1 cellular context compared by ENCODE assay signal in the genomic region with DNA sequence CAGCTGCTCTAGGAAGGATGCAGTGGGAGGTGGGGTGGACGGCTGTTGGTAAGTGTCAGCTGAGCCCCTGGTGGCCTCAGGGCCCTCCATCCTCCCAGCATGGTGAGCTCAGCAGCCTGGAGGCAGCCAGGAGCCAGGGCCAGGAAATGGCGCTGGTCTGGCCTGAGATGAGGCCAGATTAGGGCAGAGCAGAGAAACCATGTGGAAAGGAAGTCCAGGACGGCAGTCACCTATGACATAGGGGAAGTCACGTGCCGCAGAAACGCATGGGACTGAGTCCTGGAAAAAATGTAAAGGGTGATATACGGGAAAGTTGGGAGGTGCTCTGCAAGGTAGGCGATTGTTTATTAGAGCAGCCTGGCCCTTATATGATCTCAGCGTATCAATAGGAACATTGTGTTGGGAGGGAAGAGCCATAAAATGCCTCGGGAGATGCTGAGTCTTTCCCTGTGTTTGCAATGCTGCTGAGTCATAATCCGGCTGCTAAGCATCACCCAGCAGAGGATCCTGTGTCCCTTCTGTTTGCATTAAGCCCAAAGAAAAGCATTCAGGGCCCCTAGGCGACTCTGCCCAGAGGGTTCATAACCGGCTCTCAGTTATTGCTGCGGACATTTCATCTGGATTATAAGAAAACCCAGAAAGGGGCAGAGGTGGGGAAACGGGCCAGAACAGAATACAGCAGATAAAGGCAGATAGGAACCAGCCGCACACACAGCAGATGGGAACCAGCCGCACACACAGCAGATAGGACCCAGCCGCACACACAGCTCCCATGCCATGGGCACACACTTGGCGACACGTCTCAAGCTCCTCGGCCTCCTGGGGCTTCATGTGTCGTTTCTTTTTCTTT.
A peak's percentile ranks its signal among the peaks of the same experiment; 100 is the strongest.
TF ChIP-seq lines count a peak whose summit lies in the region.

No MANE protein-coding gene starts in this region.

TF ChIP-seq in HepG2, 621 proteins besides CTCF, POLR2A, EP300 and RAD21 (continued from another document):
- TF ChIP-seq, protein P1, sequence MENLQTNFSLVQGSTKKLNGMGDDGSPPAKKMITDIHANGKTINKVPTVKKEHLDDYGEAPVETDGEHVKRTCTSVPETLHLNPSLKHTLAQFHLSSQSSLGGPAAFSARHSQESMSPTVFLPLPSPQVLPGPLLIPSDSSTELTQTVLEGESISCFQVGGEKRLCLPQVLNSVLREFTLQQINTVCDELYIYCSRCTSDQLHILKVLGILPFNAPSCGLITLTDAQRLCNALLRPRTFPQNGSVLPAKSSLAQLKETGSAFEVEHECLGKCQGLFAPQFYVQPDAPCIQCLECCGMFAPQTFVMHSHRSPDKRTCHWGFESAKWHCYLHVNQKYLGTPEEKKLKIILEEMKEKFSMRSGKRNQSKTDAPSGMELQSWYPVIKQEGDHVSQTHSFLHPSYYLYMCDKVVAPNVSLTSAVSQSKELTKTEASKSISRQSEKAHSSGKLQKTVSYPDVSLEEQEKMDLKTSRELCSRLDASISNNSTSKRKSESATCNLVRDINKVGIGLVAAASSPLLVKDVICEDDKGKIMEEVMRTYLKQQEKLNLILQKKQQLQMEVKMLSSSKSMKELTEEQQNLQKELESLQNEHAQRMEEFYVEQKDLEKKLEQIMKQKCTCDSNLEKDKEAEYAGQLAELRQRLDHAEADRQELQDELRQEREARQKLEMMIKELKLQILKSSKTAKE (CRISPR knock-in tag; IDR thresholded peaks at IDR 0.05; ENCODE audit: borderline replicate concordance) = no peak
- TF ChIP-seq ZNF12 (CRISPR knock-in tag; IDR thresholded peaks at IDR 0.05) (no peak), YY1 (IDR thresholded peaks at IDR 0.05; ENCODE audit: insufficient read depth, insufficient replicate concordance, low read depth, low read length) (no peak), RXRB (CRISPR knock-in tag; IDR thresholded peaks at IDR 0.05; ENCODE audit: borderline replicate concordance) (peak; percentile 41; the same call in 1 of the 2 replicates), CREM (IDR thresholded peaks at IDR 0.05) (0 out of 2 replicates have a peak, but pooled peaks have one; percentile 24), CREM (CRISPR knock-in tag; IDR thresholded peaks at IDR 0.05) (no peak), RBFOX2 (IDR thresholded peaks at IDR 0.05; ENCODE audit: low read depth, low read length) (no peak), FOSL1 (CRISPR knock-in tag; IDR thresholded peaks at IDR 0.05; ENCODE audit: borderline replicate concordance) (peak; percentile 82; the same call in 1 of the 2 replicates), XRCC5 (optimal IDR thresholded peaks at IDR 0.05; ENCODE audit: low read length) (peak; percentile 47), DMAP1 (CRISPR knock-in tag; IDR thresholded peaks at IDR 0.05) (no peak), PRMT3 (CRISPR knock-in tag; IDR thresholded peaks at IDR 0.05; ENCODE audit: borderline replicate concordance, low read depth) (no peak), SOX5 (CRISPR knock-in tag; IDR thresholded peaks at IDR 0.05; ENCODE audit: borderline replicate concordance) (peak; percentile 43; the same call in 1 of the 2 replicates), HMG20B (CRISPR knock-in tag; conservative IDR thresholded peaks at IDR 0.05) (no peak), ZNF816 (CRISPR knock-in tag; IDR thresholded peaks at IDR 0.05; ENCODE audit: borderline replicate concordance) (no peak), HNRNPH1 (optimal IDR thresholded peaks at IDR 0.05; ENCODE audit: low read depth, low read length) (no peak), CCAR2 (optimal IDR thresholded peaks at IDR 0.05; ENCODE audit: low read depth, low read length) (no peak), ISX (CRISPR knock-in tag; conservative IDR thresholded peaks at IDR 0.05) (no peak), SRSF1 (optimal IDR thresholded peaks at IDR 0.05; ENCODE audit: low read depth, low read length) (no peak), ZKSCAN8 (CRISPR knock-in tag; IDR thresholded peaks at IDR 0.05; ENCODE audit: borderline replicate concordance) (no peak), HES4 (CRISPR knock-in tag; IDR thresholded peaks at IDR 0.05; ENCODE audit: borderline replicate concordance) (no peak)
- TF ChIP-seq, protein P2, sequence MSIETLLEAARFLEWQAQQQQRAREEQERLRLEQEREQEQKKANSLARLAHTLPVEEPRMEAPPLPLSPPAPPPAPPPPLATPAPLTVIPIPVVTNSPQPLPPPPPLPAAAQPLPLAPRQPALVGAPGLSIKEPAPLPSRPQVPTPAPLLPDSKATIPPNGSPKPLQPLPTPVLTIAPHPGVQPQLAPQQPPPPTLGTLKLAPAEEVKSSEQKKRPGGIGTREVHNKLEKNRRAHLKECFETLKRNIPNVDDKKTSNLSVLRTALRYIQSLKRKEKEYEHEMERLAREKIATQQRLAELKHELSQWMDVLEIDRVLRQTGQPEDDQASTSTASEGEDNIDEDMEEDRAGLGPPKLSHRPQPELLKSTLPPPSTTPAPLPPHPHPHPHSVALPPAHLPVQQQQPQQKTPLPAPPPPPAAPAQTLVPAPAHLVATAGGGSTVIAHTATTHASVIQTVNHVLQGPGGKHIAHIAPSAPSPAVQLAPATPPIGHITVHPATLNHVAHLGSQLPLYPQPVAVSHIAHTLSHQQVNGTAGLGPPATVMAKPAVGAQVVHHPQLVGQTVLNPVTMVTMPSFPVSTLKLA (IDR thresholded peaks at IDR 0.05) = peak; percentile 56
- TF ChIP-seq, protein P3, sequence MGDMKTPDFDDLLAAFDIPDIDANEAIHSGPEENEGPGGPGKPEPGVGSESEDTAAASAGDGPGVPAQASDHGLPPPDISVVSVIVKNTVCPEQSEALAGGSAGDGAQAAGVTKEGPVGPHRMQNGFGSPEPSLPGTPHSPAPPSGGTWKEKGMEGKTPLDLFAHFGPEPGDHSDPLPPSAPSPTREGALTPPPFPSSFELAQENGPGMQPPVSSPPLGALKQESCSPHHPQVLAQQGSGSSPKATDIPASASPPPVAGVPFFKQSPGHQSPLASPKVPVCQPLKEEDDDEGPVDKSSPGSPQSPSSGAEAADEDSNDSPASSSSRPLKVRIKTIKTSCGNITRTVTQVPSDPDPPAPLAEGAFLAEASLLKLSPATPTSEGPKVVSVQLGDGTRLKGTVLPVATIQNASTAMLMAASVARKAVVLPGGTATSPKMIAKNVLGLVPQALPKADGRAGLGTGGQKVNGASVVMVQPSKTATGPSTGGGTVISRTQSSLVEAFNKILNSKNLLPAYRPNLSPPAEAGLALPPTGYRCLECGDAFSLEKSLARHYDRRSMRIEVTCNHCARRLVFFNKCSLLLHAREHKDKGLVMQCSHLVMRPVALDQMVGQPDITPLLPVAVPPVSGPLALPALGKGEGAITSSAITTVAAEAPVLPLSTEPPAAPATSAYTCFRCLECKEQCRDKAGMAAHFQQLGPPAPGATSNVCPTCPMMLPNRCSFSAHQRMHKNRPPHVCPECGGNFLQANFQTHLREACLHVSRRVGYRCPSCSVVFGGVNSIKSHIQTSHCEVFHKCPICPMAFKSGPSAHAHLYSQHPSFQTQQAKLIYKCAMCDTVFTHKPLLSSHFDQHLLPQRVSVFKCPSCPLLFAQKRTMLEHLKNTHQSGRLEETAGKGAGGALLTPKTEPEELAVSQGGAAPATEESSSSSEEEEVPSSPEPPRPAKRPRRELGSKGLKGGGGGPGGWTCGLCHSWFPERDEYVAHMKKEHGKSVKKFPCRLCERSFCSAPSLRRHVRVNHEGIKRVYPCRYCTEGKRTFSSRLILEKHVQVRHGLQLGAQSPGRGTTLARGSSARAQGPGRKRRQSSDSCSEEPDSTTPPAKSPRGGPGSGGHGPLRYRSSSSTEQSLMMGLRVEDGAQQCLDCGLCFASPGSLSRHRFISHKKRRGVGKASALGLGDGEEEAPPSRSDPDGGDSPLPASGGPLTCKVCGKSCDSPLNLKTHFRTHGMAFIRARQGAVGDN (CRISPR knock-in tag; IDR thresholded peaks at IDR 0.05) = peak; percentile 63
- TF ChIP-seq, protein P4, sequence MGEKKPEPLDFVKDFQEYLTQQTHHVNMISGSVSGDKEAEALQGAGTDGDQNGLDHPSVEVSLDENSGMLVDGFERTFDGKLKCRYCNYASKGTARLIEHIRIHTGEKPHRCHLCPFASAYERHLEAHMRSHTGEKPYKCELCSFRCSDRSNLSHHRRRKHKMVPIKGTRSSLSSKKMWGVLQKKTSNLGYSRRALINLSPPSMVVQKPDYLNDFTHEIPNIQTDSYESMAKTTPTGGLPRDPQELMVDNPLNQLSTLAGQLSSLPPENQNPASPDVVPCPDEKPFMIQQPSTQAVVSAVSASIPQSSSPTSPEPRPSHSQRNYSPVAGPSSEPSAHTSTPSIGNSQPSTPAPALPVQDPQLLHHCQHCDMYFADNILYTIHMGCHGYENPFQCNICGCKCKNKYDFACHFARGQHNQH (CRISPR knock-in tag; IDR thresholded peaks at IDR 0.05) = no peak; the same call in 1 of the 2 replicates
- TF ChIP-seq, protein P5, sequence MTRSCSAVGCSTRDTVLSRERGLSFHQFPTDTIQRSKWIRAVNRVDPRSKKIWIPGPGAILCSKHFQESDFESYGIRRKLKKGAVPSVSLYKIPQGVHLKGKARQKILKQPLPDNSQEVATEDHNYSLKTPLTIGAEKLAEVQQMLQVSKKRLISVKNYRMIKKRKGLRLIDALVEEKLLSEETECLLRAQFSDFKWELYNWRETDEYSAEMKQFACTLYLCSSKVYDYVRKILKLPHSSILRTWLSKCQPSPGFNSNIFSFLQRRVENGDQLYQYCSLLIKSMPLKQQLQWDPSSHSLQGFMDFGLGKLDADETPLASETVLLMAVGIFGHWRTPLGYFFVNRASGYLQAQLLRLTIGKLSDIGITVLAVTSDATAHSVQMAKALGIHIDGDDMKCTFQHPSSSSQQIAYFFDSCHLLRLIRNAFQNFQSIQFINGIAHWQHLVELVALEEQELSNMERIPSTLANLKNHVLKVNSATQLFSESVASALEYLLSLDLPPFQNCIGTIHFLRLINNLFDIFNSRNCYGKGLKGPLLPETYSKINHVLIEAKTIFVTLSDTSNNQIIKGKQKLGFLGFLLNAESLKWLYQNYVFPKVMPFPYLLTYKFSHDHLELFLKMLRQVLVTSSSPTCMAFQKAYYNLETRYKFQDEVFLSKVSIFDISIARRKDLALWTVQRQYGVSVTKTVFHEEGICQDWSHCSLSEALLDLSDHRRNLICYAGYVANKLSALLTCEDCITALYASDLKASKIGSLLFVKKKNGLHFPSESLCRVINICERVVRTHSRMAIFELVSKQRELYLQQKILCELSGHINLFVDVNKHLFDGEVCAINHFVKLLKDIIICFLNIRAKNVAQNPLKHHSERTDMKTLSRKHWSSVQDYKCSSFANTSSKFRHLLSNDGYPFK (CRISPR knock-in tag; IDR thresholded peaks at IDR 0.05; ENCODE audit: borderline replicate concordance) = no peak
- TF ChIP-seq, protein P6, sequence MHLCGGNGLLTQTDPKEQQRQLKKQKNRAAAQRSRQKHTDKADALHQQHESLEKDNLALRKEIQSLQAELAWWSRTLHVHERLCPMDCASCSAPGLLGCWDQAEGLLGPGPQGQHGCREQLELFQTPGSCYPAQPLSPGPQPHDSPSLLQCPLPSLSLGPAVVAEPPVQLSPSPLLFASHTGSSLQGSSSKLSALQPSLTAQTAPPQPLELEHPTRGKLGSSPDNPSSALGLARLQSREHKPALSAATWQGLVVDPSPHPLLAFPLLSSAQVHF (CRISPR knock-in tag; IDR thresholded peaks at IDR 0.05) = no peak
- TF ChIP-seq, protein P7, sequence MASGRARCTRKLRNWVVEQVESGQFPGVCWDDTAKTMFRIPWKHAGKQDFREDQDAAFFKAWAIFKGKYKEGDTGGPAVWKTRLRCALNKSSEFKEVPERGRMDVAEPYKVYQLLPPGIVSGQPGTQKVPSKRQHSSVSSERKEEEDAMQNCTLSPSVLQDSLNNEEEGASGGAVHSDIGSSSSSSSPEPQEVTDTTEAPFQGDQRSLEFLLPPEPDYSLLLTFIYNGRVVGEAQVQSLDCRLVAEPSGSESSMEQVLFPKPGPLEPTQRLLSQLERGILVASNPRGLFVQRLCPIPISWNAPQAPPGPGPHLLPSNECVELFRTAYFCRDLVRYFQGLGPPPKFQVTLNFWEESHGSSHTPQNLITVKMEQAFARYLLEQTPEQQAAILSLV (CRISPR knock-in tag; IDR thresholded peaks at IDR 0.05; ENCODE audit: borderline replicate concordance) = 0 out of 2 replicates have a peak, but pooled peaks have one; percentile 4
- TF ChIP-seq, protein P8, sequence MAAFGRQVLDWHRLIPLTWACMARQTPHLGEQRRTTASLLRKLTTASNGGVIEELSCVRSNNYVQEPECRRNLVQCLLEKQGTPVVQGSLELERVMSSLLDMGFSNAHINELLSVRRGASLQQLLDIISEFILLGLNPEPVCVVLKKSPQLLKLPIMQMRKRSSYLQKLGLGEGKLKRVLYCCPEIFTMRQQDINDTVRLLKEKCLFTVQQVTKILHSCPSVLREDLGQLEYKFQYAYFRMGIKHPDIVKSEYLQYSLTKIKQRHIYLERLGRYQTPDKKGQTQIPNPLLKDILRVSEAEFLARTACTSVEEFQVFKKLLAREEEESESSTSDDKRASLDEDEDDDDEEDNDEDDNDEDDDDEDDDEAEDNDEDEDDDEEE (CRISPR knock-in tag; IDR thresholded peaks at IDR 0.05) = no peak
